8 cellular contexts compared by ENCODE assay signal in genomic region chr19:58154287-58154678, GRCh38. TPM values are rescaled to one million over a fixed set of nuclear protein-coding genes. Genes with fewer than 3 reads are reported as not detected.
DNase-seq lines count a peak whose midpoint lies in the region; ATAC-seq, FAIRE-seq and TF ChIP-seq lines count a peak whose summit lies in the region.

No MANE protein-coding gene starts in this region.

- intact Hi-C loops in PC-9 (cut with micrococcal nuclease; ENCODE audit: unreplicated experiment) = loop anchor here (2.0 kb wide), 1 partner anchor 1405 kb away; no protein-coding TSS in a partner anchor
- intact Hi-C loops in endothelial cell of umbilical vein (cut with micrococcal nuclease) = loop anchor here (1.0 to 10.0 kb wide), 7 partner anchors 59 to 1049 kb away; partner anchors contain the start of genes ZNF134, ZNF17, ZNF256 and ZNF606

- dilution Hi-C loops in endothelial cell of umbilical vein (cut with MboI; ENCODE audit: extremely low pct_ligation_motif_present, low sequenced_read_pairs) = no loop called here

- BruUV-seq in PC-9 (replicated peaks; lab: Mats Ljungman, UMichigan) (no TSS peak), endothelial cell of umbilical vein (replicated peaks; lab: Mats Ljungman, UMichigan) (no TSS peak)

- H3K9me2 ChIP-seq in PC-9 (ENCODE audit: insufficient read depth) = no peaks in the 10 kb centered on the region

- ATAC-seq in HG03175 (IDR thresholded peaks at IDR 0.05; ENCODE audit: unreplicated experiment) = no peak

- POLR2A ChIA-PET in PC-9 (lab: Charles Lee; ENCODE audit: unreplicated experiment) (no interaction called here), endothelial cell of umbilical vein (lab: Charles Lee) (no interaction called here)

- TF ChIP-seq CTCF in PC-9 (conservative IDR thresholded peaks at IDR 0.05) (no peak), endothelial cell of umbilical vein (IDR thresholded peaks at IDR 0.05; ENCODE audit: extremely low read depth in 1 of 2, insufficient read depth in 1 of 2, low read depth in 1 of 2, low read length in 2 of 2) (no peak)

- no peaks in the 10 kb centered on the region for H3K9me1 ChIP-seq in endothelial cell of umbilical vein (replicated peaks; ENCODE audit: control insufficient read depth, extremely low read depth, insufficient read depth, low read length)

- H3K4me1 ChIP-seq in PC-9 (replicated peaks; ENCODE audit: insufficient read depth) (no peaks in the 10 kb centered on the region), endothelial cell of umbilical vein (ENCODE audit: control insufficient read depth, extremely low read depth, insufficient read depth, low read length) (no peaks in the 10 kb centered on the region), mononuclear cell (ENCODE audit: insufficient read depth, low read length) (peaks cover 15% of the 10 kb centered on the region)

- peak; percentile 14 for DNase-seq in Daoy (ENCODE audit: low read depth)
- peak in 1 of 2 experiments; percentile 50 for DNase-seq in PC-9
- peak; percentile 32 for DNase-seq in endothelial cell of umbilical vein (ENCODE audit: low read depth, low spot score)
- DNase-seq in ureter (ENCODE audit: low spot score) = peak; percentile 58
- no peak for DNase-seq in cortex of kidney (lab: John Stamatoyannopoulos, UW)
- no peak for DNase-seq in NCI-H2107 treated with DMSO at 0.1 percent for 48 hours (lab: John Stamatoyannopoulos, UW; ENCODE audit: unreplicated experiment)

- H3K27me3 ChIP-seq in PC-9 (ENCODE audit: insufficient read depth, low read depth) (no peaks in the 10 kb centered on the region), endothelial cell of umbilical vein (ENCODE audit: control insufficient read depth in 2 of 2, insufficient read depth in 2 of 2, low read length in 2 of 2) (no peaks in the 10 kb centered on the region), mononuclear cell (ENCODE audit: insufficient read depth, low read length) (no peaks in the 10 kb centered on the region)

- FAIRE-seq in endothelial cell of umbilical vein (lab: Jason Lieb, UNC) = peak; percentile 38

- H3K9ac ChIP-seq in endothelial cell of umbilical vein (replicated peaks; ENCODE audit: extremely low read depth, insufficient read depth, low read length) = peak overlapping the region; percentile 40

- peak overlapping the region; percentile 12; the same call in 1 of the 2 replicates for H3K27ac ChIP-seq in PC-9
- no peak overlapping the region for H3K27ac ChIP-seq in endothelial cell of umbilical vein (ENCODE audit: insufficient read depth, low read depth, low read length)

- TF ChIP-seq POLR2A in endothelial cell of umbilical vein (IDR thresholded peaks at IDR 0.05; ENCODE audit: low read depth, low read length) = no peak

- H3K9me3 ChIP-seq in PC-9 (ENCODE audit: insufficient read depth, low read depth) (peaks cover 68% of the 10 kb centered on the region), endothelial cell of umbilical vein (replicated peaks; ENCODE audit: control insufficient read depth, insufficient read depth, low read length) (no peaks in the 10 kb centered on the region), mononuclear cell (ENCODE audit: low read depth, low read length) (no peaks in the 10 kb centered on the region)

- H3K36me3 ChIP-seq in PC-9 (ENCODE audit: low read depth) (no peaks in the 10 kb centered on the region), endothelial cell of umbilical vein (ENCODE audit: control insufficient read depth in 2 of 2, extremely low read depth in 1 of 2, insufficient read depth in 2 of 2, low read length in 2 of 2) (no peaks in the 10 kb centered on the region)

- peaks cover 11% of the 10 kb centered on the region; the same call in 1 of the 2 replicates for H3K79me2 ChIP-seq in PC-9 (ENCODE audit: low read depth)
- H3K79me2 ChIP-seq in endothelial cell of umbilical vein (ENCODE audit: control insufficient read depth, insufficient read depth, low read length) = no peaks in the 10 kb centered on the region

- H3F3A ChIP-seq in PC-9 (ENCODE audit: insufficient read depth, low read depth) = no peaks in the 10 kb centered on the region

- H3K4me3 ChIP-seq in PC-9 (peak overlapping the region; percentile 91), endothelial cell of umbilical vein (replicated peaks in 1 of 3; ENCODE audit: insufficient read depth in 1 of 3, low read depth in 1 of 3, low read length in 3 of 3) (peak overlapping the region; percentile 39 to 75 (median 63)), mononuclear cell (ENCODE audit: low read length) (peak overlapping the region; percentile 86)

- no peaks in the 10 kb centered on the region for H4K20me1 ChIP-seq in PC-9 (ENCODE audit: insufficient read depth)
- H4K20me1 ChIP-seq in endothelial cell of umbilical vein (replicated peaks; ENCODE audit: control insufficient read depth, extremely low read depth, insufficient read depth, low read length) = no peaks in the 10 kb centered on the region

- peak overlapping the region; percentile 76 for H3K4me2 ChIP-seq in PC-9
- peak overlapping the region; percentile 61 for H3K4me2 ChIP-seq in endothelial cell of umbilical vein (ENCODE audit: insufficient read depth, low read length)

- H2AFZ ChIP-seq in PC-9 = peak overlapping the region; percentile 98
- peak overlapping the region; percentile 87 for H2AFZ ChIP-seq in endothelial cell of umbilical vein (ENCODE audit: low read depth, low read length)

- CTCF ChIA-PET in PC-9 (lab: Charles Lee) = interaction anchor here (0.6 kb wide), 3 partner anchors 10 to 1069 kb away, joined by 3 to 4 read pairs (median 3); no protein-coding TSS in a partner anchor
- CTCF ChIA-PET in endothelial cell of umbilical vein (lab: Charles Lee) = no interaction called here

TF ChIP-seq in endothelial cell of umbilical vein, 7 proteins besides CTCF, POLR2A, EP300 and RAD21:
- TF ChIP-seq, protein P1, sequence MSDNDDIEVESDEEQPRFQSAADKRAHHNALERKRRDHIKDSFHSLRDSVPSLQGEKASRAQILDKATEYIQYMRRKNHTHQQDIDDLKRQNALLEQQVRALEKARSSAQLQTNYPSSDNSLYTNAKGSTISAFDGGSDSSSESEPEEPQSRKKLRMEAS (IDR thresholded peaks at IDR 0.05; ENCODE audit: insufficient read depth, insufficient read length) = no peak
- TF ChIP-seq EZH2 (IDR thresholded peaks at IDR 0.05; ENCODE audit: borderline replicate concordance, low read depth, low read length, severe bottlenecking) = no peak
- no peak for TF ChIP-seq FOS (IDR thresholded peaks at IDR 0.05; ENCODE audit: borderline replicate concordance, insufficient read depth, low read length)
- TF ChIP-seq GATA2 (IDR thresholded peaks at IDR 0.05; ENCODE audit: insufficient read depth, insufficient read length, low read depth, low read length) = no peak
- no peak for TF ChIP-seq MYC (IDR thresholded peaks at IDR 0.05; ENCODE audit: low read depth, low read length)
- TF ChIP-seq POLR2AphosphoS5 (IDR thresholded peaks at IDR 0.05; ENCODE audit: insufficient read depth, low read depth, low read length) = no peak
- no peak for TF ChIP-seq JUN (IDR thresholded peaks at IDR 0.05; ENCODE audit: borderline replicate concordance, insufficient read depth, insufficient read length, low read depth)

RNA-seq across cellular contexts. Expression of gene ZNF329, which starts 3.7 kb away (rescaled TPM):
- 1.3 and 1.8 TPM in 2 replicates for total RNA-seq in Daoy (2014; rRNA removed; shearing (Covaris generic))
- 10.6 and 16.1 TPM in 2 replicates for total RNA-seq in PC-9 (2021)
- 4.9 and 5.3 TPM in 2 replicates for total RNA-seq in endothelial cell of umbilical vein
- polyA plus RNA-seq in endothelial cell of umbilical vein = 2.7 and 3.0 TPM in 2 replicates
- 3.6 and 4.2 TPM in 2 replicates for polyA plus RNA-seq in endothelial cell of umbilical vein (2011; cell fraction: cytosol; rRNA removed)
- 3.4 and 3.9 TPM in 2 replicates for polyA plus RNA-seq in endothelial cell of umbilical vein (2011; cell fraction: nucleus; rRNA removed)
- 3.9 and 4.1 TPM in 2 replicates for polyA plus RNA-seq in endothelial cell of umbilical vein (2012)
- polyA minus RNA-seq in endothelial cell of umbilical vein = 5.1 and 5.3 TPM in 2 replicates
- 1.8 TPM for polyA minus RNA-seq in endothelial cell of umbilical vein (2011; cell fraction: cytosol; rRNA and poly(A)+ RNA removed)
- polyA minus RNA-seq in endothelial cell of umbilical vein (2011; cell fraction: nucleus; rRNA and poly(A)+ RNA removed) = 2.1 and 4.6 TPM in 2 replicates
- total RNA-seq in mononuclear cell = 23.8 TPM
- total RNA-seq in ureter = 14.8 TPM

RNA-seq across cellular contexts. Expression of gene ZNF274, which starts 28.6 kb away (rescaled TPM):
- 23.9 and 30.7 TPM in 2 replicates for total RNA-seq in Daoy (2014; rRNA removed; shearing (Covaris generic))
- total RNA-seq in PC-9 (2021) (34.3 and 36.4 TPM in 2 replicates), endothelial cell of umbilical vein (18.3 and 18.8 TPM in 2 replicates), mononuclear cell (61.1 TPM), ureter (29.7 TPM)
- polyA plus RNA-seq in endothelial cell of umbilical vein = 9.1 and 10.1 TPM in 2 replicates
- polyA plus RNA-seq in endothelial cell of umbilical vein (2011; cell fraction: cytosol; rRNA removed) = 10.5 and 13.3 TPM in 2 replicates
- 34.9 and 35.3 TPM in 2 replicates for polyA plus RNA-seq in endothelial cell of umbilical vein (2011; cell fraction: nucleus; rRNA removed)
- polyA plus RNA-seq in endothelial cell of umbilical vein (2012) = 13.7 and 14.3 TPM in 2 replicates
- polyA minus RNA-seq in endothelial cell of umbilical vein = 19.1 and 22.6 TPM in 2 replicates
- polyA minus RNA-seq in endothelial cell of umbilical vein (2011; cell fraction: cytosol; rRNA and poly(A)+ RNA removed) = 11.3 TPM
- polyA minus RNA-seq in endothelial cell of umbilical vein (2011; cell fraction: nucleus; rRNA and poly(A)+ RNA removed) = 18.5 and 19.8 TPM in 2 replicates

RNA-seq across cellular contexts. Expression of gene ZSCAN18, which starts 56.3 kb away (rescaled TPM):
- total RNA-seq in Daoy (2014; rRNA removed; shearing (Covaris generic)) = 7.7 and 8.0 TPM in 2 replicates
- total RNA-seq in PC-9 (2021) (76.3 and 90.5 TPM in 2 replicates), endothelial cell of umbilical vein (9.4 and 15.8 TPM in 2 replicates), mononuclear cell (27.3 TPM), ureter (109 TPM)
- polyA plus RNA-seq in endothelial cell of umbilical vein = 17.3 and 19.5 TPM in 2 replicates
- 11.0 and 18.5 TPM in 2 replicates for polyA plus RNA-seq in endothelial cell of umbilical vein (2011; cell fraction: cytosol; rRNA removed)
- 35.0 and 38.4 TPM in 2 replicates for polyA plus RNA-seq in endothelial cell of umbilical vein (2011; cell fraction: nucleus; rRNA removed)
- polyA plus RNA-seq in endothelial cell of umbilical vein (2012) = 3.4 and 4.0 TPM in 2 replicates
- 7.3 and 8.6 TPM in 2 replicates for polyA minus RNA-seq in endothelial cell of umbilical vein
- polyA minus RNA-seq in endothelial cell of umbilical vein (2011; cell fraction: cytosol; rRNA and poly(A)+ RNA removed) = not detected
- polyA minus RNA-seq in endothelial cell of umbilical vein (2011; cell fraction: nucleus; rRNA and poly(A)+ RNA removed) = 8.8 and 17.7 TPM in 2 replicates

Comparison
In these comparisons a context has a peak if more than half of its experiments do, and no peak if none do; other contexts are left out.
1. DNase-seq: peak in Daoy (single experiment), endothelial cell of umbilical vein (single experiment) and ureter (single experiment); none in cortex of kidney (single experiment) and NCI-H2107 treated with DMSO at 0.1 percent for 48 hours (single experiment).
2. Peak in every context shown above with its lines, with median percentiles within 50 percentile points of each other: H3K4me3 ChIP-seq.